In genomic region chr1:111196213-111196612, GRCh38 we compare ENCODE assay signal across 19 cellular contexts. TPM values are rescaled to one million over a fixed set of nuclear protein-coding genes. Genes with fewer than 3 reads are reported as not detected.
DNase-seq lines count a peak whose midpoint lies in the region; ATAC-seq, FAIRE-seq and TF ChIP-seq lines count a peak whose summit lies in the region.
"Had no signal": no experiment of that assay in that cellular context is flagged by ENCODE, and none has a peak within 500 bp of the region (broad histone marks: within the 10 kb centered on the region; RNA-seq: fewer than 3 reads in every experiment).

No MANE protein-coding gene starts in this region.

- H3K79me2 ChIP-seq in GM12878 (ENCODE audit: control insufficient read depth, insufficient read depth, low read length) (peaks cover 94% of the 10 kb centered on the region), trophoblast cell (ENCODE audit: control insufficient read depth, insufficient read depth, low read length, poor library complexity) (no peaks in the 10 kb centered on the region)

- intact Hi-C loops in activated CD4-positive, alpha-beta T cell treated with anti-CD3 and anti-CD28 coated beads for 36 hours (cut with DNase I, micrococcal nuclease) = no loop called here
- intact Hi-C loops in GM12878 (cut with micrococcal nuclease; ENCODE audit: unreplicated experiment) = loop anchor here (5.0 kb wide), 1 partner anchor 164 kb away; no protein-coding TSS in a partner anchor

- peaks cover 37% of the 10 kb centered on the region for H3K79me1 ChIP-seq in trophoblast cell (ENCODE audit: low read length)

- H3K4me3 Mint-ChIP-seq in activated CD4-positive, alpha-beta T cell treated with anti-CD3 and anti-CD28 coated beads for 36 hours = peak overlapping the region; percentile 96
- H3K4me3 Mint-ChIP-seq in IgD-negative memory B cell = peak overlapping the region in 3 of 4 donors; percentile 58 to 76 (median 61)

- RAD21 ChIA-PET in GM12878 (lab: Charles Lee; ENCODE audit: unreplicated experiment) = interaction anchor here (1.3 to 15.0 kb wide), 7 partner anchors 14 to 165 kb away, joined by 3 to 542 read pairs (median 6); no protein-coding TSS in a partner anchor

- H3K4me1 ChIP-seq in GM12878 (ENCODE audit: control insufficient read depth, insufficient read depth, low read length) (peaks cover 37% of the 10 kb centered on the region), trophoblast cell (ENCODE audit: control insufficient read depth in 1 of 2, insufficient read depth in 2 of 2, low read length in 2 of 2) (peaks cover 19 to 34% of the 10 kb centered on the region in 2 experiments)

- H3K4me2 ChIP-seq in GM12878 (ENCODE audit: control insufficient read depth, insufficient read depth) (peak overlapping the region; percentile 99), trophoblast cell (ENCODE audit: low read length) (no peak overlapping the region)

- FAIRE-seq in GM12878 (lab: Jason Lieb, UNC) = no peak
- FAIRE-seq: bronchial epithelial cell had no signal

- H3K18ac ChIP-seq in trophoblast cell (ENCODE audit: low read length) = no peak overlapping the region

- H3K4me3 ChIP-seq in GM12878 = peak overlapping the region; percentile 73
- no peak overlapping the region for H3K4me3 ChIP-seq in trophoblast cell (ENCODE audit: low read depth, low read length)
- H3K4me3 ChIP-seq: dorsolateral prefrontal cortex had no signal

- no peak for DNase-seq in activated CD4-positive, alpha-beta T cell treated with anti-CD3 and anti-CD28 coated beads for 36 hours
- no peak for DNase-seq in activated CD4-positive, alpha-beta T cell treated with anti-CD3 and anti-CD28 coated beads, Interleukin-2, amount 50 U/mL, for 1 hour
- no peak for DNase-seq in GM12878 (ENCODE audit: low read depth, low spot score)
- DNase-seq in trophoblast cell = no peak
- no peak for DNase-seq in NCI-H82 treated with DMSO at 0.1 percent for 48 hours (lab: John Stamatoyannopoulos, UW; ENCODE audit: unreplicated experiment)
- DNase-seq in NCI-H1417 treated with DMSO at 0.1 percent for 48 hours (lab: John Stamatoyannopoulos, UW) = no peak
- DNase-seq in cerebellar nuclear complex (lab: John Stamatoyannopoulos, UW) = no peak
- DNase-seq: C1 segment of cervical spinal cord; DMS53; dorsolateral prefrontal cortex; left ventricle myocardium superior; NCI-H1417; NCI-H345; RPMI8226; stimulated activated CD4-positive, alpha-beta T cell treated with anti-CD3 and anti-CD28 coated beads, Interleukin-2, amount 100 ng/mL, for 48 hours had no signal

- no peak overlapping the region for H4K8ac ChIP-seq in trophoblast cell (ENCODE audit: low read depth, low read length)

- no TSS peak for BruUV-seq in GM12878 (replicated peaks; lab: Mats Ljungman, UMichigan)

- H3K9me3 ChIP-seq in GM12878 (replicated peaks; ENCODE audit: control insufficient read depth, insufficient read depth, low read length) (no peaks in the 10 kb centered on the region), trophoblast cell (ENCODE audit: insufficient read depth, low read depth, low read length) (no peaks in the 10 kb centered on the region)

- H3K27me3 ChIP-seq in GM12878 (replicated peaks in 1 of 2; ENCODE audit: control insufficient read depth in 2 of 2, insufficient read depth in 2 of 2, low read length in 1 of 2) (no peaks in the 10 kb centered on the region), trophoblast cell (ENCODE audit: insufficient read depth, low read length) (no peaks in the 10 kb centered on the region)
- H3K27me3 ChIP-seq: dorsolateral prefrontal cortex had no signal

- no peak for TF ChIP-seq EP300 in GM12878 (IDR thresholded peaks at IDR 0.05; ENCODE audit: borderline replicate concordance in 1 of 2, control insufficient read depth in 1 of 2, low read depth in 2 of 2, low read length in 2 of 2)

- no peak for ATAC-seq in activated CD4-positive, alpha-beta T cell treated with anti-CD3 and anti-CD28 coated beads for 36 hours
- ATAC-seq in GM12878 = no peak
- ATAC-seq: esophagus mucosa, left ventricle myocardium superior had no signal

- H2BK120ac ChIP-seq in trophoblast cell (ENCODE audit: insufficient read depth, low read length, poor library complexity) = no peak overlapping the region

- CTCF ChIA-PET in activated CD4-positive, alpha-beta T cell treated with anti-CD3 and anti-CD28 coated beads for 36 hours (lab: Charles Lee) = interaction anchor here (0.8 to 9.1 kb wide), 2 partner anchors 25 to 327 kb away, joined by 3 to 115 read pairs; no protein-coding TSS in a partner anchor
- CTCF ChIA-PET in GM12878 (lab: Yijun Ruan, JAX) = interaction anchor here (0.8 to 14.9 kb wide), 12 partner anchors 12 to 204 kb away, joined by 3 to 239 read pairs (median 4); no protein-coding TSS in a partner anchor

- H3K27ac ChIP-seq in GM12878 (ENCODE audit: control insufficient read depth, insufficient read depth) (peak overlapping the region; percentile 92), trophoblast cell (ENCODE audit: low read depth, low read length) (no peak overlapping the region)
- H3K27ac ChIP-seq: dorsolateral prefrontal cortex had no signal

- no peak overlapping the region for H4K12ac ChIP-seq in trophoblast cell (ENCODE audit: low read depth, low read length)

- 63% methylated on average over 2 of the region's 2 CpGs for WGBS in GM12878 (ENCODE audit: insufficient coverage, insufficient replicate concordance, low lambda C conversion rate, missing lambda C conversion rate)
- no CpG with 5 or more reads among the region's 2 CpGs for WGBS in trophoblast cell (ENCODE audit: extremely low coverage, insufficient coverage, insufficient read length)

- no peak overlapping the region for H3K4ac ChIP-seq in trophoblast cell (ENCODE audit: low read depth, low read length)

- no peak overlapping the region for H3K14ac ChIP-seq in trophoblast cell (ENCODE audit: low read length)

- no peaks in the 10 kb centered on the region for H4K20me1 ChIP-seq in GM12878 (ENCODE audit: control insufficient read depth, insufficient read depth)

- POLR2A ChIA-PET in activated CD4-positive, alpha-beta T cell treated with anti-CD3 and anti-CD28 coated beads for 36 hours (lab: Charles Lee) = no interaction called here
- POLR2A ChIA-PET in GM12878 (lab: Charles Lee) = interaction anchor here (0.7 to 12.8 kb wide), 8 partner anchors 9 to 65 kb away, joined by 3 to 371 read pairs (median 8); partner anchors contain the start of genes CEPT1 and DRAM2

- H3K27ac Mint-ChIP-seq in activated CD4-positive, alpha-beta T cell treated with anti-CD3 and anti-CD28 coated beads for 36 hours = peak overlapping the region; percentile 98
- peak overlapping the region; percentile 73 to 90 (median 87) for H3K27ac Mint-ChIP-seq in IgD-negative memory B cell

- no peaks in the 10 kb centered on the region for H3K27me3 Mint-ChIP-seq in activated CD4-positive, alpha-beta T cell treated with anti-CD3 and anti-CD28 coated beads for 36 hours
- no peaks in the 10 kb centered on the region for H3K27me3 Mint-ChIP-seq in IgD-negative memory B cell

- peak overlapping the region; percentile 13 for H4K91ac ChIP-seq in trophoblast cell (ENCODE audit: low read depth, low read length)

- no peak overlapping the region for H2AFZ ChIP-seq in GM12878 (ENCODE audit: control insufficient read depth, low read depth, low read length)
- no peak overlapping the region for H2AFZ ChIP-seq in trophoblast cell (ENCODE audit: insufficient read depth, low read length, poor library complexity)

- no peak overlapping the region for H2BK5ac ChIP-seq in trophoblast cell (ENCODE audit: low read depth, low read length, poor library complexity)

- in situ Hi-C loops in GM12878 (cut with MboI) = no loop called here

- H3K9ac ChIP-seq in GM12878 (ENCODE audit: control insufficient read depth, insufficient read depth, low read length) (peak overlapping the region; percentile 93), trophoblast cell (ENCODE audit: low read length) (no peak overlapping the region)

- H3K9me3 Mint-ChIP-seq in activated CD4-positive, alpha-beta T cell treated with anti-CD3 and anti-CD28 coated beads for 36 hours (ENCODE audit: low read depth) = no peaks in the 10 kb centered on the region
- no peaks in the 10 kb centered on the region for H3K9me3 Mint-ChIP-seq in IgD-negative memory B cell

- H3K36me3 ChIP-seq in GM12878 (ENCODE audit: control insufficient read depth in 2 of 2, insufficient read depth in 2 of 2, low read length in 1 of 2) (peaks cover 20 to 34% of the 10 kb centered on the region in 2 experiments; a peak in 3 of 4 replicates), trophoblast cell (ENCODE audit: control insufficient read depth in 1 of 2, insufficient read depth in 2 of 2, low read length in 2 of 2) (no peaks in the 10 kb centered on the region)

- H2BK12ac ChIP-seq in trophoblast cell (ENCODE audit: low read length) = no peak overlapping the region

- TF ChIP-seq RAD21 in GM12878 (IDR thresholded peaks at IDR 0.05; ENCODE audit: insufficient read depth, low read depth, low read length) = no peak

- no peak for TF ChIP-seq CTCF in GM12878 (IDR thresholded peaks at IDR 0.05 in 2 of 3, conservative IDR thresholded peaks at IDR 0.05 in 1 of 3; ENCODE audit: control insufficient read depth in 2 of 3, extremely low read depth in 1 of 3, insufficient read depth in 1 of 3, low read depth in 3 of 3, low read length in 3 of 3)

- H3K4me1 Mint-ChIP-seq in activated CD4-positive, alpha-beta T cell treated with anti-CD3 and anti-CD28 coated beads for 36 hours = peaks cover 72% of the 10 kb centered on the region
- peaks cover 61 to 82% (median 81%) of the 10 kb centered on the region in 3 donors for H3K4me1 Mint-ChIP-seq in IgD-negative memory B cell

- TF ChIP-seq POLR2A in GM12878 (IDR thresholded peaks at IDR 0.05; ENCODE audit: low read depth, low read length) = no peak; the same call in 1 of the 2 replicates

- H3K23ac ChIP-seq in trophoblast cell (ENCODE audit: low read length) = no peak overlapping the region

- peaks cover 92% of the 10 kb centered on the region for H3K36me3 Mint-ChIP-seq in activated CD4-positive, alpha-beta T cell treated with anti-CD3 and anti-CD28 coated beads for 36 hours (ENCODE audit: low read depth)
- peaks cover 17% of the 10 kb centered on the region for H3K36me3 Mint-ChIP-seq in IgD-negative memory B cell

- no peak overlapping the region for H2AK5ac ChIP-seq in trophoblast cell (ENCODE audit: low read length)

- SMC1A ChIA-PET in GM12878 (lab: Charles Lee; ENCODE audit: uncharacterized antibody, unreplicated experiment) = interaction anchor here (0.8 to 8.7 kb wide), 15 partner anchors 11 to 204 kb away, joined by 3 to 284 read pairs (median 6); no protein-coding TSS in a partner anchor

RNA-seq across cellular contexts. Expression of gene DENND2D, which starts 4.2 kb away (rescaled TPM):
- total RNA-seq in activated CD4-positive, alpha-beta T cell treated with anti-CD3 and anti-CD28 coated beads for 36 hours = 100 to 1,000 TPM; 174 to 190 TPM
- polyA plus RNA-seq in IgD-negative memory B cell = 107 TPM
- 483 and 497 TPM in 2 replicates for total RNA-seq in GM12878 (2013; cell fraction: nucleolus; rRNA removed)
- 164 and 170 TPM in 2 replicates for total RNA-seq in GM12878 (2014; rRNA removed)
- 187 and 196 TPM in 2 replicates for total RNA-seq in GM12878 (2014; rRNA removed; fragmentation: Illumina TruSeq; extraction: Trizol)
- total RNA-seq in GM12878 (2021) = 164 and 166 TPM in 2 replicates
- polyA plus RNA-seq in GM12878 (2011; ENCODE audit: low read depth) = 73.7 TPM
- 299 and 375 TPM in 2 replicates for polyA plus RNA-seq in GM12878 (2011; rRNA removed)
- 278 and 313 TPM in 2 replicates for polyA plus RNA-seq in GM12878 (2011; cell fraction: cytosol; rRNA removed)
- polyA plus RNA-seq in GM12878 (2011; cell fraction: nucleus; rRNA removed) = 458 and 613 TPM in 2 replicates
- 75.3 and 147 TPM in 2 replicates for polyA plus RNA-seq in GM12878 (2012)
- polyA plus RNA-seq in GM12878 (2014; fragmentation: Illumina TruSeq; extraction: Trizol) = 193 and 221 TPM in 2 replicates
- polyA plus RNA-seq in GM12878 (2014; fragmentation: Nextera tagmentation; extraction: Ambion mirVana) = 100 to 1,000 TPM; 149 to 200 TPM
- polyA plus RNA-seq in GM12878 (2014; rRNA removed) = 149 and 157 TPM in 2 replicates
- polyA plus RNA-seq in GM12878 (2016; fragmentation: Nextera tagmentation; extraction: Ambion mirVana) = 100 to 1,000 TPM; 162 to 179 TPM
- 404 and 526 TPM in 2 replicates for polyA minus RNA-seq in GM12878 (2011; rRNA and poly(A)+ RNA removed)
- 128 and 168 TPM in 2 replicates for polyA minus RNA-seq in GM12878 (2011; cell fraction: cytosol; rRNA and poly(A)+ RNA removed)
- polyA minus RNA-seq in GM12878 (2011; cell fraction: nucleus; rRNA and poly(A)+ RNA removed) = 708 and 882 TPM in 2 replicates
- 4.9 and 5.1 TPM in 2 replicates for polyA plus RNA-seq in trophoblast cell (2013)

RNA-seq across cellular contexts. Expression of gene CHI3L2, which starts 31.3 kb away (rescaled TPM):
- 10 to 100 TPM; 12.7 TPM for total RNA-seq in activated CD4-positive, alpha-beta T cell treated with anti-CD3 and anti-CD28 coated beads for 36 hours
- polyA plus RNA-seq in IgD-negative memory B cell (14.4 TPM), GM12878 (2011; rRNA removed) (508 and 715 TPM in 2 replicates), GM12878 (2014; fragmentation: Illumina TruSeq; extraction: Trizol) (124 and 170 TPM in 2 replicates), GM12878 (2014; fragmentation: Nextera tagmentation; extraction: Ambion mirVana) (100 to 1,000 TPM; 151 to 216 TPM), GM12878 (2014; rRNA removed) (73.5 and 105 TPM in 2 replicates), GM12878 (2016; fragmentation: Nextera tagmentation; extraction: Ambion mirVana) (10 to 100 TPM; 37.1 to 39.3 TPM)
- total RNA-seq in GM12878 (2013; cell fraction: nucleolus; rRNA removed) = 87.3 and 102 TPM in 2 replicates
- total RNA-seq in GM12878 (2014; rRNA removed) (92.1 and 115 TPM in 2 replicates), GM12878 (2014; rRNA removed; fragmentation: Illumina TruSeq; extraction: Trizol) (88.8 and 105 TPM in 2 replicates), GM12878 (2021) (72.1 and 95.0 TPM in 2 replicates)
- 120 TPM for polyA plus RNA-seq in GM12878 (2011; ENCODE audit: low read depth)
- polyA plus RNA-seq in GM12878 (2011; cell fraction: cytosol; rRNA removed) = 197 and 261 TPM in 2 replicates
- polyA plus RNA-seq in GM12878 (2011; cell fraction: nucleus; rRNA removed) = 117 and 171 TPM in 2 replicates
- 69.1 and 111 TPM in 2 replicates for polyA plus RNA-seq in GM12878 (2012)
- 176 and 187 TPM in 2 replicates for polyA minus RNA-seq in GM12878 (2011; rRNA and poly(A)+ RNA removed)
- 36.6 and 47.4 TPM in 2 replicates for polyA minus RNA-seq in GM12878 (2011; cell fraction: cytosol; rRNA and poly(A)+ RNA removed)
- 123 and 150 TPM in 2 replicates for polyA minus RNA-seq in GM12878 (2011; cell fraction: nucleus; rRNA and poly(A)+ RNA removed)
- polyA plus RNA-seq in trophoblast cell (2013) = 1.3 and 1.8 TPM in 2 replicates
- total RNA-seq: bronchial epithelial cell, H4 had no signal

RNA-seq across cellular contexts. Expression of gene CEPT1, which starts 56.2 kb away (rescaled TPM):
- total RNA-seq in activated CD4-positive, alpha-beta T cell treated with anti-CD3 and anti-CD28 coated beads for 36 hours = 10 to 100 TPM; 34.7 to 49.1 TPM
- polyA plus RNA-seq in IgD-negative memory B cell (47.4 TPM), GM12878 (2011; rRNA removed) (77.9 and 125 TPM in 2 replicates), GM12878 (2014; fragmentation: Illumina TruSeq; extraction: Trizol) (60.1 and 83.5 TPM in 2 replicates), GM12878 (2014; fragmentation: Nextera tagmentation; extraction: Ambion mirVana) (10 to 100 TPM; 29.4 to 55.5 TPM), GM12878 (2014; rRNA removed) (42.4 and 52.7 TPM in 2 replicates), GM12878 (2016; fragmentation: Nextera tagmentation; extraction: Ambion mirVana) (10 to 100 TPM; 53.1 to 54.1 TPM)
- 342 and 348 TPM in 2 replicates for total RNA-seq in GM12878 (2013; cell fraction: nucleolus; rRNA removed)
- total RNA-seq in GM12878 (2014; rRNA removed) (56.0 and 70.0 TPM in 2 replicates), GM12878 (2014; rRNA removed; fragmentation: Illumina TruSeq; extraction: Trizol) (67.5 and 68.8 TPM in 2 replicates), GM12878 (2021) (51.8 and 53.6 TPM in 2 replicates)
- polyA plus RNA-seq in GM12878 (2011; ENCODE audit: low read depth) = 23.6 TPM
- polyA plus RNA-seq in GM12878 (2011; cell fraction: cytosol; rRNA removed) = 25.7 and 33.4 TPM in 2 replicates
- polyA plus RNA-seq in GM12878 (2011; cell fraction: nucleus; rRNA removed) = 40.1 and 49.8 TPM in 2 replicates
- 31.1 and 54.5 TPM in 2 replicates for polyA plus RNA-seq in GM12878 (2012)
- 71.9 and 97.9 TPM in 2 replicates for polyA minus RNA-seq in GM12878 (2011; rRNA and poly(A)+ RNA removed)
- polyA minus RNA-seq in GM12878 (2011; cell fraction: cytosol; rRNA and poly(A)+ RNA removed) = 19.6 and 21.8 TPM in 2 replicates
- polyA minus RNA-seq in GM12878 (2011; cell fraction: nucleus; rRNA and poly(A)+ RNA removed) = 43.4 and 48.7 TPM in 2 replicates
- 35.0 and 35.5 TPM in 2 replicates for polyA plus RNA-seq in trophoblast cell (2013)

RNA-seq across cellular contexts. Expression of gene DRAM2, which starts 56.3 kb away (rescaled TPM):
- 10 to 100 TPM; 30.4 to 34.4 TPM for total RNA-seq in activated CD4-positive, alpha-beta T cell treated with anti-CD3 and anti-CD28 coated beads for 36 hours
- polyA plus RNA-seq in IgD-negative memory B cell (268 TPM), GM12878 (2011; rRNA removed) (229 and 281 TPM in 2 replicates), GM12878 (2014; fragmentation: Illumina TruSeq; extraction: Trizol) (82.8 and 106 TPM in 2 replicates), GM12878 (2014; fragmentation: Nextera tagmentation; extraction: Ambion mirVana) (100 to 1,000 TPM in 1 of 2 experiments, 10 to 100 TPM in 1; 88.3 to 146 TPM), GM12878 (2014; rRNA removed) (64.1 and 88.0 TPM in 2 replicates), GM12878 (2016; fragmentation: Nextera tagmentation; extraction: Ambion mirVana) (10 to 100 TPM; 57.7 to 58.4 TPM)
- total RNA-seq in GM12878 (2013; cell fraction: nucleolus; rRNA removed) = 151 and 152 TPM in 2 replicates
- total RNA-seq in GM12878 (2014; rRNA removed) (76.0 and 80.9 TPM in 2 replicates), GM12878 (2014; rRNA removed; fragmentation: Illumina TruSeq; extraction: Trizol) (56.6 and 60.3 TPM in 2 replicates), GM12878 (2021) (39.1 and 45.3 TPM in 2 replicates)
- polyA plus RNA-seq in GM12878 (2011; ENCODE audit: low read depth) = 76.4 TPM
- polyA plus RNA-seq in GM12878 (2011; cell fraction: cytosol; rRNA removed) = 79.5 and 115 TPM in 2 replicates
- polyA plus RNA-seq in GM12878 (2011; cell fraction: nucleus; rRNA removed) = 93.3 and 138 TPM in 2 replicates
- polyA plus RNA-seq in GM12878 (2012) = 82.7 and 135 TPM in 2 replicates
- 81.4 and 133 TPM in 2 replicates for polyA minus RNA-seq in GM12878 (2011; rRNA and poly(A)+ RNA removed)
- polyA minus RNA-seq in GM12878 (2011; cell fraction: cytosol; rRNA and poly(A)+ RNA removed) = 14.7 and 17.9 TPM in 2 replicates
- 27.7 and 29.8 TPM in 2 replicates for polyA minus RNA-seq in GM12878 (2011; cell fraction: nucleus; rRNA and poly(A)+ RNA removed)
- 77.9 and 79.0 TPM in 2 replicates for polyA plus RNA-seq in trophoblast cell (2013)

Comparison
In these comparisons a context has a peak if more than half of its experiments do, and no peak if none do; other contexts are left out.
1. RNA of gene CHI3L2, which starts 31.3 kb away (total RNA-seq): 72.1 to 115 TPM in GM12878; 12.7 TPM in activated CD4-positive, alpha-beta T cell treated with anti-CD3 and anti-CD28 coated beads for 36 hours; every median in the first group is over 4 times any median in the second.